13 cellular contexts compared by ENCODE assay signal in genomic region chr1:187244623-187245022, GRCh38.
DNase-seq lines count a peak whose midpoint lies in the region; ATAC-seq and TF ChIP-seq lines count a peak whose summit lies in the region.
"Had no signal": no experiment of that assay in that cellular context is flagged by ENCODE, and none has a peak within 500 bp of the region (broad histone marks: within the 10 kb centered on the region; RNA-seq: fewer than 3 reads in every experiment).

No MANE protein-coding gene starts in this region.

- H3K4me1 ChIP-seq in trophoblast cell (ENCODE audit: control insufficient read depth in 1 of 2, insufficient read depth in 2 of 2, low read length in 2 of 2) = no peaks in the 10 kb centered on the region
- H3K4me1 ChIP-seq: gastroesophageal sphincter, lower lobe of right lung, parathyroid adenoma had no signal

- CTCF ChIA-PET in HEK293T (lab: Yijun Ruan, JAX) = no interaction called here

- no peaks in the 10 kb centered on the region for H3K27me3 ChIP-seq in trophoblast cell (ENCODE audit: insufficient read depth, low read length)
- H3K27me3 ChIP-seq: gastroesophageal sphincter had no signal

- no peak overlapping the region for H2AK5ac ChIP-seq in trophoblast cell (ENCODE audit: low read length)

- H2BK5ac ChIP-seq in trophoblast cell (ENCODE audit: low read depth, low read length, poor library complexity) = no peak overlapping the region

- H2AFZ ChIP-seq in trophoblast cell (ENCODE audit: insufficient read depth, low read length, poor library complexity) = no peak overlapping the region
- H2AFZ ChIP-seq: parathyroid adenoma had no signal

- H2BK120ac ChIP-seq in trophoblast cell (ENCODE audit: insufficient read depth, low read length, poor library complexity) = no peak overlapping the region

- no peak overlapping the region for H3K23ac ChIP-seq in trophoblast cell (ENCODE audit: low read length)

- H3K4ac ChIP-seq in trophoblast cell (ENCODE audit: low read depth, low read length) = no peak overlapping the region

- DNase-seq in NCI-H2171 (lab: John Stamatoyannopoulos, UW) (peak; percentile 80), astrocyte of the hippocampus (ENCODE audit: low read depth, low spot score) (peak; percentile 31), trophoblast cell (peak; percentile 4 to 44), HEK293T (ENCODE audit: extremely low spot score) (no peak)
- no peak for DNase-seq in stimulated activated CD4-positive, alpha-beta T cell treated with anti-CD3 and anti-CD28 coated beads, Interleukin-1b, Interleukin-23, amount 100 ng/mL, for 48 hours
- DNase-seq: activated B cell treated with CpG ODN at 0.5 μM for 24 hours; CD8-positive, alpha-beta T cell; lower lobe of right lung; stimulated activated CD4-positive, alpha-beta T cell treated with anti-CD3 and anti-CD28 coated beads, Interleukin-4, amount 100 ng/mL, for 4 hours had no signal

- no peaks in the 10 kb centered on the region for H3K9me3 ChIP-seq in trophoblast cell (ENCODE audit: insufficient read depth, low read depth, low read length)
- H3K9me3 ChIP-seq: gastroesophageal sphincter, lower lobe of right lung had no signal

- no peaks in the 10 kb centered on the region for H3K79me1 ChIP-seq in trophoblast cell (ENCODE audit: low read length)

- POLR2A ChIA-PET in HEK293T (lab: Yijun Ruan, JAX) = no interaction called here

- no peak overlapping the region for H4K8ac ChIP-seq in trophoblast cell (ENCODE audit: low read depth, low read length)

- H3K4me2 ChIP-seq in trophoblast cell (ENCODE audit: low read length) = no peak overlapping the region

- H3K4me3 ChIP-seq in trophoblast cell (ENCODE audit: low read depth, low read length) = no peak overlapping the region
- H3K4me3 ChIP-seq: gastroesophageal sphincter, lower lobe of right lung had no signal

- no peak overlapping the region for H3K27ac ChIP-seq in trophoblast cell (ENCODE audit: low read depth, low read length)
- H3K27ac ChIP-seq: gastroesophageal sphincter, lower lobe of right lung, parathyroid adenoma had no signal

- H2BK12ac ChIP-seq in trophoblast cell (ENCODE audit: low read length) = no peak overlapping the region

- no peak overlapping the region for H4K12ac ChIP-seq in trophoblast cell (ENCODE audit: low read depth, low read length)

- H3K9ac ChIP-seq in trophoblast cell (ENCODE audit: low read length) = no peak overlapping the region
- H3K9ac ChIP-seq: parathyroid adenoma had no signal

- WGBS in trophoblast cell (ENCODE audit: extremely low coverage, insufficient coverage, insufficient read length) = no CpG with 5 or more reads among the region's 4 CpGs

- ATAC-seq in GM19351 (IDR thresholded peaks at IDR 0.05; ENCODE audit: unreplicated experiment) (peak; percentile 86), HG02623 (IDR thresholded peaks at IDR 0.05; ENCODE audit: unreplicated experiment) (no peak)
- ATAC-seq: CD8-positive, alpha-beta T cell; gastroesophageal sphincter had no signal

- H3K14ac ChIP-seq in trophoblast cell (ENCODE audit: low read length) = no peak overlapping the region

- no peaks in the 10 kb centered on the region for H3K36me3 ChIP-seq in trophoblast cell (ENCODE audit: control insufficient read depth in 1 of 2, insufficient read depth in 2 of 2, low read length in 2 of 2)
- H3K36me3 ChIP-seq: gastroesophageal sphincter, lower lobe of right lung had no signal

- no peaks in the 10 kb centered on the region for H3K79me2 ChIP-seq in trophoblast cell (ENCODE audit: control insufficient read depth, insufficient read depth, low read length, poor library complexity)
- H3K79me2 ChIP-seq: parathyroid adenoma had no signal

- H4K91ac ChIP-seq in trophoblast cell (ENCODE audit: low read depth, low read length) = no peak overlapping the region

- H3K18ac ChIP-seq in trophoblast cell (ENCODE audit: low read length) = no peak overlapping the region

TF ChIP-seq in HEK293T, 16 proteins besides CTCF, POLR2A, EP300 and RAD21:
- no peak for TF ChIP-seq PKNOX1 (IDR thresholded peaks at IDR 0.05)
- no peak for TF ChIP-seq SP1 (IDR thresholded peaks at IDR 0.05)
- TF ChIP-seq NFRKB (IDR thresholded peaks at IDR 0.05) = no peak
- TF ChIP-seq L3MBTL2 (conservative IDR thresholded peaks at IDR 0.05) = no peak
- TF ChIP-seq FOXM1 (IDR thresholded peaks at IDR 0.05; ENCODE audit: borderline replicate concordance) = no peak
- no peak for TF ChIP-seq ARNT (IDR thresholded peaks at IDR 0.05)
- no peak for TF ChIP-seq BHLHE40 (IDR thresholded peaks at IDR 0.05; ENCODE audit: borderline replicate concordance)
- TF ChIP-seq FOXA1 (IDR thresholded peaks at IDR 0.05) = no peak
- TF ChIP-seq TARDBP (IDR thresholded peaks at IDR 0.05) = no peak
- no peak for TF ChIP-seq CTBP1 (IDR thresholded peaks at IDR 0.05; ENCODE audit: borderline replicate concordance)
- no peak for TF ChIP-seq ZNF384 (IDR thresholded peaks at IDR 0.05)
- TF ChIP-seq ELF4 (IDR thresholded peaks at IDR 0.05) = no peak
- no peak for TF ChIP-seq SUZ12 (IDR thresholded peaks at IDR 0.05)
- no peak for TF ChIP-seq LEF1 (IDR thresholded peaks at IDR 0.05; ENCODE audit: borderline replicate concordance)
- no peak for TF ChIP-seq FOXK2 (IDR thresholded peaks at IDR 0.05)
- TF ChIP-seq HDGF (IDR thresholded peaks at IDR 0.05; ENCODE audit: borderline replicate concordance) = no peak

Comparison
In these comparisons a context has a peak if more than half of its experiments do, and no peak if none do; other contexts are left out.
1. DNase-seq: peak in NCI-H2171 (single experiment), astrocyte of the hippocampus (single experiment) and trophoblast cell (2 of 2); none in stimulated activated CD4-positive, alpha-beta T cell treated with anti-CD3 and anti-CD28 coated beads, Interleukin-1b, Interleukin-23, amount 100 ng/mL, for 48 hours (single experiment) and HEK293T (single experiment).